ENCODE assay signal across 16 cellular contexts in the genomic region with DNA sequence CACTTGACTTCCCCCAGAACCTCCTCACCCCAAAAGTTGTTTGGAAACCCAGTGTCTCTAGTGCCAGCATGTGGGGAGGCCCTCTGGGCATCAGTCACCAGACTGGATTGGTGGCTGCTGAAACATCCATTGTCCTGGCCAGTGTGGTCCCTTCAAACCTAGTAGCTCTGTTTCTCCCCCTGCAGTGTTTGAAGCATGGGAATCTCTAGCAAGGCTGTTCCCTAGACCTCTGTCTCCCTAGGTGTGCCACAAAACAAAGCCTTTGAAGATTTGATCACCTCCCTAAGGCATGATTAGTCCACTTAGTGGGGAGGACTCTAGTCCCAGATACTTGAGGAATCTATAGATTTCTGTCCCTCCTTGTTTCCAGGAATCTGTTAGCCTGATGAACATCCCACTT.
DNase-seq lines count a peak whose midpoint lies in the region; TF ChIP-seq lines count a peak whose summit lies in the region.
"Had no signal": no experiment of that assay in that cellular context is flagged by ENCODE, and none has a peak within 500 bp of the region (broad histone marks: within the 10 kb centered on the region; RNA-seq: fewer than 3 reads in every experiment).

No MANE protein-coding gene starts in this region.

- no peak overlapping the region for H3K23ac ChIP-seq in neuronal stem cell (ENCODE audit: low read depth, low read length, poor library complexity)

- no peaks in the 10 kb centered on the region for H3K36me3 ChIP-seq in mammary epithelial cell (ENCODE audit: insufficient read depth, low read length)
- H3K36me3 ChIP-seq in smooth muscle cell (ENCODE audit: low read depth): no peaks in the 10 kb centered on the region
- H3K36me3 ChIP-seq in testis (ENCODE audit: low read depth, missing control alignments): no peaks in the 10 kb centered on the region
- H3K36me3 ChIP-seq in neuronal stem cell (replicated peaks in 1 of 2; ENCODE audit: control insufficient read depth in 2 of 2, insufficient read depth in 2 of 2, low read length in 2 of 2): no peaks in the 10 kb centered on the region
- H3K36me3 ChIP-seq: HAP-1 had no signal

- H3K27me3 ChIP-seq in mammary epithelial cell (ENCODE audit: insufficient read depth, low read length) (no peaks in the 10 kb centered on the region), smooth muscle cell (ENCODE audit: low read depth) (no peaks in the 10 kb centered on the region), testis (no peaks in the 10 kb centered on the region), neuronal stem cell (ENCODE audit: control insufficient read depth in 3 of 3, insufficient read depth in 3 of 3, low read depth in 1 of 3, low read length in 3 of 3) (peaks cover 0 to 39% (median 0%) of the 10 kb centered on the region in 3 experiments)

- H2AFZ ChIP-seq in mammary epithelial cell (ENCODE audit: low read depth, low read length) (peak overlapping the region; percentile 38), smooth muscle cell (ENCODE audit: low read depth) (no peak overlapping the region), neuronal stem cell (ENCODE audit: low read length) (no peak overlapping the region)

- H3K79me2 ChIP-seq in mammary epithelial cell (ENCODE audit: insufficient read depth, low read length) (no peaks in the 10 kb centered on the region), smooth muscle cell (ENCODE audit: low read depth) (no peaks in the 10 kb centered on the region)

- H4K8ac ChIP-seq in neuronal stem cell (ENCODE audit: low read depth, low read length): no peak overlapping the region

- DNase-seq in NCI-H69 (lab: John Stamatoyannopoulos, UW) (peak; percentile 32), mammary epithelial cell (no peak), islet precursor cell (peak; percentile 79), smooth muscle cell (lab: John Stamatoyannopoulos, UW; ENCODE audit: unreplicated experiment) (no peak), C1 segment of cervical spinal cord (lab: John Stamatoyannopoulos, UW) (no peak), testis (no peak), neuronal stem cell (ENCODE audit: low spot score) (no peak)
- DNase-seq in effector CD8-positive, alpha-beta T cell (lab: John Stamatoyannopoulos, UW): no peak
- DNase-seq: CD4-positive, alpha-beta T cell; DMS53; NCI-H1417; NCI-H2029; NCI-H510A treated with DMSO at 0.1 percent for 48 hours; SHP77; SK-N-SH had no signal

- H3K4me2 ChIP-seq in mammary epithelial cell (ENCODE audit: insufficient read depth, low read depth, low read length): peak overlapping the region; percentile 1
- H3K4me2 ChIP-seq in smooth muscle cell: no peak overlapping the region
- no peak overlapping the region for H3K4me2 ChIP-seq in neuronal stem cell (ENCODE audit: insufficient read depth, low read length, poor library complexity, severe bottlenecking)

- no peak overlapping the region for H3K14ac ChIP-seq in neuronal stem cell (ENCODE audit: low read length)

- H3K4ac ChIP-seq in neuronal stem cell (ENCODE audit: low read length): no peak overlapping the region

- H2BK120ac ChIP-seq in neuronal stem cell (ENCODE audit: low read depth, low read length): no peak overlapping the region

- H3K9ac ChIP-seq in mammary epithelial cell (ENCODE audit: insufficient read depth, low read length): no peak overlapping the region
- no peak overlapping the region for H3K9ac ChIP-seq in smooth muscle cell (ENCODE audit: low read depth)
- no peak overlapping the region for H3K9ac ChIP-seq in neuronal stem cell (ENCODE audit: low read depth, low read length, poor library complexity)
- H3K9ac ChIP-seq: SK-N-SH had no signal

- H3K4me3 ChIP-seq in mammary epithelial cell (replicated peaks in 1 of 3; ENCODE audit: insufficient read depth in 1 of 3, low read depth in 2 of 3, low read length in 3 of 3) (no peak overlapping the region), smooth muscle cell (no peak overlapping the region), testis (no peak overlapping the region), neuronal stem cell (ENCODE audit: low read length in 2 of 2) (no peak overlapping the region)
- H3K4me3 ChIP-seq: HAP-1 had no signal

- H2BK5ac ChIP-seq in neuronal stem cell (ENCODE audit: low read length): no peak overlapping the region

- dilution Hi-C loops in mammary epithelial cell (cut with HindIII; ENCODE audit: low sequenced_read_pairs): no loop called here

- H3K27ac ChIP-seq in mammary epithelial cell (ENCODE audit: insufficient read depth, low read depth, low read length): no peak overlapping the region
- H3K27ac ChIP-seq in smooth muscle cell (ENCODE audit: low read depth): peak overlapping the region; percentile 9
- H3K27ac ChIP-seq in testis: no peak overlapping the region
- H3K27ac ChIP-seq in neuronal stem cell (replicated peaks; ENCODE audit: low read length): no peak overlapping the region

- in situ Hi-C loops in mammary epithelial cell (cut with MboI; ENCODE audit: low sequenced_read_pairs in 2 of 2): no loop called here

- intact Hi-C loops in mammary epithelial cell (cut with micrococcal nuclease) (loop anchor here (5.0 kb wide), 1 partner anchor 154 kb away; no protein-coding TSS in a partner anchor), testis (cut with DNase I; ENCODE audit: low total_unique reads) (no loop called here)

- H3K9me3 ChIP-seq in mammary epithelial cell (replicated peaks; ENCODE audit: insufficient read depth, low read length) (no peaks in the 10 kb centered on the region), smooth muscle cell (replicated peaks; ENCODE audit: low read depth) (no peaks in the 10 kb centered on the region), testis (no peaks in the 10 kb centered on the region), neuronal stem cell (replicated peaks in 1 of 2; ENCODE audit: control insufficient read depth in 2 of 2, insufficient read depth in 1 of 2, low read depth in 1 of 2, low read length in 2 of 2) (no peaks in the 10 kb centered on the region)
- H3K9me3 ChIP-seq: HAP-1, SK-N-SH had no signal

- TF ChIP-seq CTCF in mammary epithelial cell (conservative IDR thresholded peaks at IDR 0.05 in 1 of 2, IDR thresholded peaks at IDR 0.05 in 1 of 2; ENCODE audit: extremely low read depth in 1 of 2, insufficient read depth in 1 of 2, low read depth in 1 of 2, low read length in 2 of 2) (no peak), smooth muscle cell (IDR thresholded peaks at IDR 0.05; ENCODE audit: borderline replicate concordance, insufficient read depth, poor library complexity, severe bottlenecking) (no peak), testis (IDR thresholded peaks at IDR 0.05) (no peak)

- no peak overlapping the region for H4K91ac ChIP-seq in neuronal stem cell (ENCODE audit: low read depth, low read length, poor library complexity)

- peaks cover 43% of the 10 kb centered on the region for H3K4me1 ChIP-seq in mammary epithelial cell (ENCODE audit: insufficient read depth, low read length)
- no peaks in the 10 kb centered on the region for H3K4me1 ChIP-seq in smooth muscle cell (ENCODE audit: low read depth)
- no peaks in the 10 kb centered on the region for H3K4me1 ChIP-seq in testis
- no peaks in the 10 kb centered on the region for H3K4me1 ChIP-seq in neuronal stem cell (ENCODE audit: control insufficient read depth in 2 of 2, insufficient read depth in 1 of 2, low read depth in 1 of 2, low read length in 2 of 2)
- H3K4me1 ChIP-seq: HAP-1 had no signal

- no peak overlapping the region for H2BK12ac ChIP-seq in neuronal stem cell (ENCODE audit: low read length)

- no peaks in the 10 kb centered on the region for H3F3A ChIP-seq in smooth muscle cell (ENCODE audit: low read depth)

- BruUV-seq in mammary epithelial cell (replicated peaks; lab: Mats Ljungman, UMichigan): no TSS peak

- no peak overlapping the region for H3K18ac ChIP-seq in neuronal stem cell (ENCODE audit: low read length)

- H2BK15ac ChIP-seq in neuronal stem cell (ENCODE audit: low read length): no peak overlapping the region

- CTCF ChIA-PET in mammary epithelial cell (lab: Charles Lee; ENCODE audit: low non-redundant PET): no interaction called here

- H4K20me1 ChIP-seq in mammary epithelial cell (ENCODE audit: insufficient read depth, low read length) (no peaks in the 10 kb centered on the region), smooth muscle cell (ENCODE audit: low read depth) (no peaks in the 10 kb centered on the region)

- no peak overlapping the region for H2AK5ac ChIP-seq in neuronal stem cell (ENCODE audit: low read depth, low read length)

- no peak for TF ChIP-seq POLR2A in testis (IDR thresholded peaks at IDR 0.05)

- H3K79me1 ChIP-seq in neuronal stem cell (ENCODE audit: low read depth, low read length): no peaks in the 10 kb centered on the region

Comparison
In these comparisons a context has a peak if more than half of its experiments do, and no peak if none do; other contexts are left out.
1. DNase-seq: peak in NCI-H69 (single experiment) and islet precursor cell (single experiment); none in mammary epithelial cell (single experiment), smooth muscle cell (single experiment), C1 segment of cervical spinal cord (0 of 14), testis (single experiment), neuronal stem cell (single experiment) and effector CD8-positive, alpha-beta T cell (single experiment).